In genomic region chrX:47501226-47502071, GRCh38 we compare ENCODE assay signal across 2 cellular contexts.
TF ChIP-seq lines count a peak whose summit lies in the region.

No MANE protein-coding gene starts in this region.

TF ChIP-seq in K562, 482 proteins besides CTCF, POLR2A, EP300 and RAD21:
- peak; percentile 9; the same call in 1 of the 2 replicates for TF ChIP-seq ATF3 (IDR thresholded peaks at IDR 0.05)
- TF ChIP-seq ATF3 (CRISPR knock-in tag; conservative IDR thresholded peaks at IDR 0.05) = no peak
- no peak for TF ChIP-seq SETDB1 (IDR thresholded peaks at IDR 0.05; ENCODE audit: low read length)

TF ChIP-seq in neural cell, 6 proteins besides CTCF, POLR2A, EP300 and RAD21:
- TF ChIP-seq SMC3 (conservative IDR thresholded peaks at IDR 0.05; ENCODE audit: poor library complexity) = no peak
- TF ChIP-seq MXI1 (conservative IDR thresholded peaks at IDR 0.05; ENCODE audit: poor library complexity, severe bottlenecking) = no peak
- no peak for TF ChIP-seq POLR2AphosphoS5 (IDR thresholded peaks at IDR 0.05)
- no peak for TF ChIP-seq REST (IDR thresholded peaks at IDR 0.05; ENCODE audit: borderline replicate concordance)
- TF ChIP-seq EZH2 (IDR thresholded peaks at IDR 0.05; ENCODE audit: borderline replicate concordance, insufficient read depth, low read length, poor library complexity, severe bottlenecking) = no peak
- TF ChIP-seq TAF1 (IDR thresholded peaks at IDR 0.05; ENCODE audit: low read depth) = no peak
